ENCODE assay signal across 27 cellular contexts in genomic region chr19:9156304-9156703, GRCh38. TPM values are rescaled to one million over a fixed set of nuclear protein-coding genes. Genes with fewer than 3 reads are reported as not detected.
DNase-seq lines count a peak whose midpoint lies in the region; ATAC-seq and TF ChIP-seq lines count a peak whose summit lies in the region.
"Had no signal": no experiment of that assay in that cellular context is flagged by ENCODE, and none has a peak within 500 bp of the region (broad histone marks: within the 10 kb centered on the region; RNA-seq: fewer than 3 reads in every experiment).

No MANE protein-coding gene starts in this region.

- peaks cover 94% of the 10 kb centered on the region for H3K36me3 Mint-ChIP-seq in activated naive CD8-positive, alpha-beta T cell treated with anti-CD3 and anti-CD28 coated beads for 36 hours
- H3K36me3 Mint-ChIP-seq in activated naive CD8-positive, alpha-beta T cell treated with anti-CD3 and anti-CD28 coated beads, Interleukin-2, amount 50 U/mL, for 24 hours (ENCODE audit: low read depth), result peaks cover 95% of the 10 kb centered on the region
- peaks cover 93% of the 10 kb centered on the region for H3K36me3 Mint-ChIP-seq in activated B cell treated with CpG ODN at 0.5 μM for 24 hours (ENCODE audit: low read depth)
- H3K36me3 Mint-ChIP-seq in memory B cell, result peaks cover 80% of the 10 kb centered on the region
- peaks cover 99% of the 10 kb centered on the region for H3K36me3 Mint-ChIP-seq in WTC11

- H3K27me3 Mint-ChIP-seq in activated naive CD8-positive, alpha-beta T cell treated with anti-CD3 and anti-CD28 coated beads for 36 hours, result no peaks in the 10 kb centered on the region
- no peaks in the 10 kb centered on the region for H3K27me3 Mint-ChIP-seq in activated naive CD8-positive, alpha-beta T cell treated with anti-CD3 and anti-CD28 coated beads, Interleukin-2, amount 50 U/mL, for 24 hours
- H3K27me3 Mint-ChIP-seq in activated B cell treated with CpG ODN at 0.5 μM for 24 hours, result no peaks in the 10 kb centered on the region
- no peaks in the 10 kb centered on the region for H3K27me3 Mint-ChIP-seq in memory B cell
- peaks cover 3% of the 10 kb centered on the region; the same call in 1 of the 2 replicates for H3K27me3 Mint-ChIP-seq in WTC11 (ENCODE audit: low read depth)
- H3K27me3 Mint-ChIP-seq: CD4-positive, CD25-positive, alpha-beta regulatory T cell had no signal

- no peak for DNase-seq in activated naive CD8-positive, alpha-beta T cell treated with anti-CD3 and anti-CD28 coated beads for 36 hours
- no peak for DNase-seq in activated naive CD8-positive, alpha-beta T cell treated with anti-CD3 and anti-CD28 coated beads, Interleukin-2, amount 50 U/mL, for 24 hours
- DNase-seq in activated B cell treated with CpG ODN at 0.5 μM for 24 hours (no peak), memory B cell (ENCODE audit: low spot score in 2 of 2) (no peak), NCI-H345 treated with DMSO at 0.1 percent for 48 hours (lab: John Stamatoyannopoulos, UW; ENCODE audit: unreplicated experiment) (no peak), WTC11 (ENCODE audit: low spot score) (no peak)
- DNase-seq: BE2C; Caco-2; CD4-positive, CD25-positive, alpha-beta regulatory T cell; DMS 273 treated with DMSO at 0.1 percent for 48 hours; DMS79 treated with DMSO at 0.1 percent for 48 hours; KG1; NCI-H1105; NCI-H146; NCI-H2029; NCI-H2227 treated with DMSO at 0.1 percent for 48 hours; NCI-H510A treated with DMSO at 0.1 percent for 48 hours; NCI-H748 treated with DMSO at 0.1 percent for 48 hours; PC-3; RPMI8226; SHP77; SW 1271 had no signal

- H3K4me3 Mint-ChIP-seq in activated naive CD8-positive, alpha-beta T cell treated with anti-CD3 and anti-CD28 coated beads for 36 hours, result no peak overlapping the region
- H3K4me3 Mint-ChIP-seq in activated naive CD8-positive, alpha-beta T cell treated with anti-CD3 and anti-CD28 coated beads, Interleukin-2, amount 50 U/mL, for 24 hours, result no peak overlapping the region
- peak overlapping the region; percentile 41 for H3K4me3 Mint-ChIP-seq in activated B cell treated with CpG ODN at 0.5 μM for 24 hours
- H3K4me3 Mint-ChIP-seq in memory B cell, result peak overlapping the region; percentile 47
- no peak overlapping the region for H3K4me3 Mint-ChIP-seq in WTC11

- CTCF ChIA-PET in activated B cell treated with CpG ODN at 0.5 μM for 24 hours (lab: Charles Lee), result no interaction called here
- CTCF ChIA-PET in WTC11 (lab: Charles Lee), result no interaction called here

- H3K4me1 Mint-ChIP-seq in activated naive CD8-positive, alpha-beta T cell treated with anti-CD3 and anti-CD28 coated beads for 36 hours, result peaks cover 28% of the 10 kb centered on the region
- H3K4me1 Mint-ChIP-seq in activated naive CD8-positive, alpha-beta T cell treated with anti-CD3 and anti-CD28 coated beads, Interleukin-2, amount 50 U/mL, for 24 hours, result peaks cover 33% of the 10 kb centered on the region
- H3K4me1 Mint-ChIP-seq in activated B cell treated with CpG ODN at 0.5 μM for 24 hours (peaks cover 56% of the 10 kb centered on the region), memory B cell (peaks cover 34% of the 10 kb centered on the region), WTC11 (no peaks in the 10 kb centered on the region)

- peaks cover 30% of the 10 kb centered on the region for H3K9me3 Mint-ChIP-seq in activated naive CD8-positive, alpha-beta T cell treated with anti-CD3 and anti-CD28 coated beads for 36 hours
- H3K9me3 Mint-ChIP-seq in activated naive CD8-positive, alpha-beta T cell treated with anti-CD3 and anti-CD28 coated beads, Interleukin-2, amount 50 U/mL, for 24 hours, result peaks cover 22% of the 10 kb centered on the region
- H3K9me3 Mint-ChIP-seq in activated B cell treated with CpG ODN at 0.5 μM for 24 hours, result peaks cover 7% of the 10 kb centered on the region
- peaks cover 13% of the 10 kb centered on the region for H3K9me3 Mint-ChIP-seq in memory B cell
- peaks cover 31% of the 10 kb centered on the region for H3K9me3 Mint-ChIP-seq in WTC11

- POLR2A ChIA-PET in activated B cell treated with CpG ODN at 0.5 μM for 24 hours (lab: Charles Lee), result no interaction called here
- POLR2A ChIA-PET in WTC11 (lab: Charles Lee), result no interaction called here

- no peak for ATAC-seq in activated naive CD8-positive, alpha-beta T cell treated with anti-CD3 and anti-CD28 coated beads, Interleukin-2, amount 50 U/mL, for 24 hours
- ATAC-seq in activated B cell treated with CpG ODN at 0.5 μM for 24 hours (ENCODE audit: low read depth) (peak; percentile 77), memory B cell (ENCODE audit: low read depth) (no peak), HG03135 (IDR thresholded peaks at IDR 0.05; ENCODE audit: unreplicated experiment) (no peak), GM21619 (IDR thresholded peaks at IDR 0.05; ENCODE audit: unreplicated experiment) (no peak), WTC11 (no peak)
- ATAC-seq: HCT116, PC-3 had no signal

- peak overlapping the region; percentile 42 for H3K27ac Mint-ChIP-seq in activated naive CD8-positive, alpha-beta T cell treated with anti-CD3 and anti-CD28 coated beads for 36 hours
- H3K27ac Mint-ChIP-seq in activated naive CD8-positive, alpha-beta T cell treated with anti-CD3 and anti-CD28 coated beads, Interleukin-2, amount 50 U/mL, for 24 hours, result no peak overlapping the region
- H3K27ac Mint-ChIP-seq in activated B cell treated with CpG ODN at 0.5 μM for 24 hours (peak overlapping the region; percentile 86), memory B cell (peak overlapping the region; percentile 8), WTC11 (no peak overlapping the region)
- H3K27ac Mint-ChIP-seq: CD4-positive, CD25-positive, alpha-beta regulatory T cell had no signal

- TF ChIP-seq CTCF in activated B cell treated with CpG ODN at 0.5 μM for 24 hours (IDR thresholded peaks at IDR 0.05), result no peak
- no peak for TF ChIP-seq CTCF in WTC11 (IDR thresholded peaks at IDR 0.05)

- intact Hi-C loops in activated B cell treated with CpG ODN at 0.5 μM for 24 hours (cut with micrococcal nuclease), result no loop called here

TF ChIP-seq in WTC11, 78 proteins besides CTCF, POLR2A, EP300 and RAD21:
- TF ChIP-seq ESRRA (CRISPR knock-in tag; IDR thresholded peaks at IDR 0.05; ENCODE audit: borderline replicate concordance) (no peak), NFATC4 (CRISPR knock-in tag; IDR thresholded peaks at IDR 0.05) (no peak), CREB1 (CRISPR knock-in tag; IDR thresholded peaks at IDR 0.05) (no peak), NR3C1 (CRISPR knock-in tag; conservative IDR thresholded peaks at IDR 0.05; ENCODE audit: low read depth) (no peak), MAX (CRISPR knock-in tag; IDR thresholded peaks at IDR 0.05) (no peak), ZNF317 (CRISPR knock-in tag; IDR thresholded peaks at IDR 0.05; ENCODE audit: borderline replicate concordance, low read depth) (no peak), ZNF121 (CRISPR knock-in tag; IDR thresholded peaks at IDR 0.05) (no peak), HMGXB4 (CRISPR knock-in tag; IDR thresholded peaks at IDR 0.05) (no peak), ZNF219 (CRISPR knock-in tag; IDR thresholded peaks at IDR 0.05; ENCODE audit: borderline replicate concordance) (no peak), IRF1 (CRISPR knock-in tag; IDR thresholded peaks at IDR 0.05) (no peak)

RNA-seq across cellular contexts. Expression of gene ZNF317, which starts 16.1 kb away (rescaled TPM):
- total RNA-seq in activated naive CD8-positive, alpha-beta T cell treated with anti-CD3 and anti-CD28 coated beads for 36 hours, result 10 to 100 TPM; 53.4 to 58.2 TPM
- total RNA-seq in activated B cell treated with CpG ODN at 0.5 μM for 24 hours (64.4 and 65.8 TPM in 2 replicates), WTC11 (2021) (36.8 to 38.7 TPM (median 38.4 TPM) in 3 replicates)

RNA-seq across cellular contexts. Expression of gene OR7D2, which starts 22.5 kb away (rescaled TPM):
- total RNA-seq in activated naive CD8-positive, alpha-beta T cell treated with anti-CD3 and anti-CD28 coated beads for 36 hours, result not detected
- total RNA-seq in activated B cell treated with CpG ODN at 0.5 μM for 24 hours (not detected in 2 replicates), WTC11 (2021) (not detected in 3 replicates)
- total RNA-seq: Caco-2; CD4-positive, CD25-positive, alpha-beta regulatory T cell; H1; HT1080 had no signal

RNA-seq across cellular contexts. Expression of gene OR7G3, which starts 29.6 kb away (rescaled TPM):
- not detected for total RNA-seq in activated naive CD8-positive, alpha-beta T cell treated with anti-CD3 and anti-CD28 coated beads for 36 hours
- total RNA-seq in activated B cell treated with CpG ODN at 0.5 μM for 24 hours (not detected in 2 replicates), WTC11 (2021) (not detected in 3 replicates)
- total RNA-seq: Caco-2; CD4-positive, CD25-positive, alpha-beta regulatory T cell; H1; HT1080; PC-3 had no signal

RNA-seq across cellular contexts. Expression of gene OR7G1, which starts 40.7 kb away (rescaled TPM):
- total RNA-seq in activated naive CD8-positive, alpha-beta T cell treated with anti-CD3 and anti-CD28 coated beads for 36 hours, result not detected
- total RNA-seq in activated B cell treated with CpG ODN at 0.5 μM for 24 hours (not detected in 2 replicates), WTC11 (2021) (not detected in 3 replicates)
- total RNA-seq: Caco-2; CD4-positive, CD25-positive, alpha-beta regulatory T cell; H1; HT1080; PC-3 had no signal

RNA-seq across cellular contexts. Expression of gene OR7G2, which starts 49.0 kb away (rescaled TPM):
- not detected for total RNA-seq in activated naive CD8-positive, alpha-beta T cell treated with anti-CD3 and anti-CD28 coated beads for 36 hours
- total RNA-seq in activated B cell treated with CpG ODN at 0.5 μM for 24 hours, result not detected in 2 replicates
- total RNA-seq in WTC11 (2021), result not detected in 3 replicates
- total RNA-seq: Caco-2; CD4-positive, CD25-positive, alpha-beta regulatory T cell; H1; HT1080; PC-3 had no signal

Comparison
In these comparisons a context has a peak if more than half of its experiments do, and no peak if none do; other contexts are left out.
1. H3K27ac Mint-ChIP-seq: peak in activated naive CD8-positive, alpha-beta T cell treated with anti-CD3 and anti-CD28 coated beads for 36 hours (single experiment), activated B cell treated with CpG ODN at 0.5 μM for 24 hours (single experiment) and memory B cell (single experiment); none in activated naive CD8-positive, alpha-beta T cell treated with anti-CD3 and anti-CD28 coated beads, Interleukin-2, amount 50 U/mL, for 24 hours (single experiment) and WTC11 (single experiment).
2. H3K4me3 Mint-ChIP-seq: peak in activated B cell treated with CpG ODN at 0.5 μM for 24 hours (single experiment) and memory B cell (single experiment); none in activated naive CD8-positive, alpha-beta T cell treated with anti-CD3 and anti-CD28 coated beads for 36 hours (single experiment), activated naive CD8-positive, alpha-beta T cell treated with anti-CD3 and anti-CD28 coated beads, Interleukin-2, amount 50 U/mL, for 24 hours (single experiment) and WTC11 (single experiment).